9 cellular contexts compared by ENCODE assay signal in genomic region chrX:66200855-66201795, GRCh38. TPM values are rescaled to one million over a fixed set of nuclear protein-coding genes. Genes with fewer than 3 reads are reported as not detected.
DNase-seq lines count a peak whose midpoint lies in the region; ATAC-seq and TF ChIP-seq lines count a peak whose summit lies in the region.
"Had no signal": no experiment of that assay in that cellular context is flagged by ENCODE, and none has a peak within 500 bp of the region (broad histone marks: within the 10 kb centered on the region; RNA-seq: fewer than 3 reads in every experiment).

No MANE protein-coding gene starts in this region.

- no peak for DNase-seq in heart right ventricle
- no peak for DNase-seq in left ventricle myocardium superior
- peak; percentile 43 for DNase-seq in fibroblast of pulmonary artery (ENCODE audit: low read depth)
- no peak for DNase-seq in stimulated activated CD4-positive, alpha-beta T cell treated with anti-CD3 and anti-CD28 coated beads, Interleukin-15, amount 100 ng/mL, for 24 hours
- DNase-seq in SKM-1 (lab: John Stamatoyannopoulos, UW; ENCODE audit: unreplicated experiment), result no peak
- no peak for DNase-seq in H7
- DNase-seq: head of caudate nucleus had no signal

- H3K4me1 ChIP-seq in heart right ventricle, result no peaks in the 10 kb centered on the region
- H3K4me1 ChIP-seq in OCI-LY3 (ENCODE audit: low read length), result peaks cover 43% of the 10 kb centered on the region

- intact Hi-C loops in heart right ventricle (cut with DNase I), result loop anchor here in 6 of 10 donors (5.0 to 10.0 kb wide), 4 partner anchors 524 to 1944 kb away; no protein-coding TSS in a partner anchor
- intact Hi-C loops in left ventricle myocardium superior (cut with micrococcal nuclease), result no loop called here

- no peaks in the 10 kb centered on the region for H3K79me2 ChIP-seq in OCI-LY3 (ENCODE audit: low read length)

- no peaks in the 10 kb centered on the region for H3K36me3 ChIP-seq in heart right ventricle
- H3K36me3 ChIP-seq in OCI-LY3 (replicated peaks; ENCODE audit: low read depth, low read length), result no peaks in the 10 kb centered on the region
- peaks cover 1% of the 10 kb centered on the region; the same call in 1 of the 2 replicates for H3K36me3 ChIP-seq in H7 (replicated peaks; ENCODE audit: control insufficient read depth, insufficient read depth, low read length)

- H3K4me2 ChIP-seq in OCI-LY3 (ENCODE audit: low read length), result peak overlapping the region; percentile 61

- TF ChIP-seq CTCF in heart right ventricle (IDR thresholded peaks at IDR 0.05), result peak in 7 of 9 donors; percentile 18 to 48 (median 38)
- TF ChIP-seq CTCF in OCI-LY3 (IDR thresholded peaks at IDR 0.05; ENCODE audit: low read depth, low read length), result peak; percentile 53
- peak; percentile 35 for TF ChIP-seq CTCF in fibroblast of pulmonary artery (IDR thresholded peaks at IDR 0.05; ENCODE audit: low read length, missing control alignments)

- H3K27me3 ChIP-seq in heart right ventricle, result peaks cover 0 to 57% (median 0%) of the 10 kb centered on the region in 7 donors
- no peaks in the 10 kb centered on the region for H3K27me3 ChIP-seq in OCI-LY3 (ENCODE audit: low read depth, low read length)
- no peaks in the 10 kb centered on the region for H3K27me3 ChIP-seq in H7 (ENCODE audit: control insufficient read depth, insufficient read depth, low read length)

- ATAC-seq in heart right ventricle (no peak), left ventricle myocardium superior (no peak), GM18873 (IDR thresholded peaks at IDR 0.05; ENCODE audit: low FRiP score, unreplicated experiment) (no peak)

- no peaks in the 10 kb centered on the region for H4K20me1 ChIP-seq in OCI-LY3 (ENCODE audit: insufficient read depth, low read length)

- H3K9ac ChIP-seq in OCI-LY3 (ENCODE audit: low read length), result no peak overlapping the region

- 53 to 63% methylated on average over 5 of the region's 5 CpGs for WGBS in heart right ventricle, 2 donors

- H3K9me3 ChIP-seq in heart right ventricle (no peaks in the 10 kb centered on the region), OCI-LY3 (ENCODE audit: insufficient read depth, low read length) (no peaks in the 10 kb centered on the region)

- H3K27ac ChIP-seq in heart right ventricle (no peak overlapping the region), OCI-LY3 (ENCODE audit: low read length) (no peak overlapping the region)

- H3K4me3 ChIP-seq in heart right ventricle (no peak overlapping the region), OCI-LY3 (ENCODE audit: low read length) (no peak overlapping the region), fibroblast of pulmonary artery (replicated peaks; ENCODE audit: low read depth, low read length) (no peak overlapping the region), H7 (ENCODE audit: insufficient read depth, low read depth, low read length) (no peak overlapping the region)

- H2AFZ ChIP-seq in OCI-LY3 (ENCODE audit: low read depth, low read length), result no peak overlapping the region

RNA-seq across cellular contexts. Expression of gene HEPH, which starts 37.1 kb away (rescaled TPM):
- total RNA-seq in heart right ventricle (10 to 100 TPM in 9 of 10 donors, 1 to 10 TPM in 1; 9.1 to 48.5 (median 27.8) TPM), left ventricle myocardium superior (11.8 TPM)
- 1 to 10 TPM; 3.8 to 6.7 TPM for polyA plus RNA-seq in heart right ventricle
- 27.5 and 51.7 TPM in 2 replicates for total RNA-seq in H7 (2014; rRNA removed; shearing (Covaris generic))
